Comparison of ENCODE assay signal across 2 cellular contexts in the genomic region with DNA sequence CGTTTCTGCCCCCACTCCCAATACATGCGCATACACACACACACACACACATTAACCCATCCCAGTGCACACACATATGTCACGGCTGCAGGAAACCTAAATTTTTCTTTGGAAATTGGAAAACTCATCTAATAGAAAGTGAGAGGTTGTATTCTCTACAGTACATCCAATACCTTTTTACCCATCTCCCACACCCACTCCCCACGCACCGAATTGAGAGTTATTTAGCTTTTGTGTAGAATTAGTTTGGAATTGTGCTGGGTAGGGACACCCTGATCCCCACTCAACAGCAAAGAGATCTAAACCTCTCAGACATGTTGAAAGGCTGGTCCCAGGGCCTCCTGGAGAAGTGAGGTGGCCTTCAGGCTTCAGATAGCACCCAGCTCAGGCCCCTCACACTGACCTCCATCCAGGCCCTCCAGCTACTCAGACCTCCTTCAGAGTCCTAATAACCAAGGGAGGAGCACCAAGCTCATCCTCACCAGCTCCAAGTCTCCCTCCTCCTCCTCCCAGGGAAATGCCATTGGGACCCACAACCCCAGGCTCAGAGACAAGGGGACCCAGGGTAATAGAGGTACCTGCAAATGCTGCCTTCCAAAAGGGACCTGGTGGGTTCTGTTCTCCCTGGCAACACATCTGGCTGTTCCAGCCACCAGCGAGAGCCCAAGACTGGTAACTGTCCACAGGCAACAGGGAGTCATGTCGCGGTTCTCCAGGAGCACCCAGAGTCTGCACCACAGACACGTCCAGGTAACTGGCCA.
TF ChIP-seq lines count a peak whose summit lies in the region.

No MANE protein-coding gene starts in this region.

TF ChIP-seq in H1, 55 proteins besides CTCF, POLR2A, EP300 and RAD21:
- TF ChIP-seq SUZ12 (IDR thresholded peaks at IDR 0.05; ENCODE audit: low read length) (no peak), FOSL1 (IDR thresholded peaks at IDR 0.05; ENCODE audit: insufficient read depth, low read depth, low read length) (no peak), SP1 (IDR thresholded peaks at IDR 0.05; ENCODE audit: low read depth, low read length) (no peak), POLR2AphosphoS5 (IDR thresholded peaks at IDR 0.05; ENCODE audit: low read depth, low read length) (no peak), MAFK (IDR thresholded peaks at IDR 0.05; ENCODE audit: low read depth, low read length) (no peak)
- TF ChIP-seq, protein P1, sequence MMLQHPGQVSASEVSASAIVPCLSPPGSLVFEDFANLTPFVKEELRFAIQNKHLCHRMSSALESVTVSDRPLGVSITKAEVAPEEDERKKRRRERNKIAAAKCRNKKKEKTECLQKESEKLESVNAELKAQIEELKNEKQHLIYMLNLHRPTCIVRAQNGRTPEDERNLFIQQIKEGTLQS (IDR thresholded peaks at IDR 0.05; ENCODE audit: insufficient read depth, low read depth, low read length) = no peak

TF ChIP-seq in neural cell, 6 proteins besides CTCF, POLR2A, EP300 and RAD21:
- TF ChIP-seq, protein P2, sequence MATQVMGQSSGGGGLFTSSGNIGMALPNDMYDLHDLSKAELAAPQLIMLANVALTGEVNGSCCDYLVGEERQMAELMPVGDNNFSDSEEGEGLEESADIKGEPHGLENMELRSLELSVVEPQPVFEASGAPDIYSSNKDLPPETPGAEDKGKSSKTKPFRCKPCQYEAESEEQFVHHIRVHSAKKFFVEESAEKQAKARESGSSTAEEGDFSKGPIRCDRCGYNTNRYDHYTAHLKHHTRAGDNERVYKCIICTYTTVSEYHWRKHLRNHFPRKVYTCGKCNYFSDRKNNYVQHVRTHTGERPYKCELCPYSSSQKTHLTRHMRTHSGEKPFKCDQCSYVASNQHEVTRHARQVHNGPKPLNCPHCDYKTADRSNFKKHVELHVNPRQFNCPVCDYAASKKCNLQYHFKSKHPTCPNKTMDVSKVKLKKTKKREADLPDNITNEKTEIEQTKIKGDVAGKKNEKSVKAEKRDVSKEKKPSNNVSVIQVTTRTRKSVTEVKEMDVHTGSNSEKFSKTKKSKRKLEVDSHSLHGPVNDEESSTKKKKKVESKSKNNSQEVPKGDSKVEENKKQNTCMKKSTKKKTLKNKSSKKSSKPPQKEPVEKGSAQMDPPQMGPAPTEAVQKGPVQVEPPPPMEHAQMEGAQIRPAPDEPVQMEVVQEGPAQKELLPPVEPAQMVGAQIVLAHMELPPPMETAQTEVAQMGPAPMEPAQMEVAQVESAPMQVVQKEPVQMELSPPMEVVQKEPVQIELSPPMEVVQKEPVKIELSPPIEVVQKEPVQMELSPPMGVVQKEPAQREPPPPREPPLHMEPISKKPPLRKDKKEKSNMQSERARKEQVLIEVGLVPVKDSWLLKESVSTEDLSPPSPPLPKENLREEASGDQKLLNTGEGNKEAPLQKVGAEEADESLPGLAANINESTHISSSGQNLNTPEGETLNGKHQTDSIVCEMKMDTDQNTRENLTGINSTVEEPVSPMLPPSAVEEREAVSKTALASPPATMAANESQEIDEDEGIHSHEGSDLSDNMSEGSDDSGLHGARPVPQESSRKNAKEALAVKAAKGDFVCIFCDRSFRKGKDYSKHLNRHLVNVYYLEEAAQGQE (IDR thresholded peaks at IDR 0.05; ENCODE audit: borderline replicate concordance) = no peak
- TF ChIP-seq EZH2 (IDR thresholded peaks at IDR 0.05; ENCODE audit: borderline replicate concordance, insufficient read depth, low read length, poor library complexity, severe bottlenecking) (no peak), SMC3 (conservative IDR thresholded peaks at IDR 0.05; ENCODE audit: poor library complexity) (no peak)
